ENCODE assay signal across 14 cellular contexts in genomic region chr15:68646751-68647150, GRCh38.
"Had no signal": no experiment of that assay in that cellular context is flagged by ENCODE, and none has a peak within 500 bp of the region (broad histone marks: within the 10 kb centered on the region; RNA-seq: fewer than 3 reads in every experiment).

No MANE protein-coding gene starts in this region.

- H3K4me1 ChIP-seq: psoas muscle, right lobe of liver had no signal

- H3K4me3 ChIP-seq: lung, psoas muscle, right lobe of liver had no signal

- H3K36me3 ChIP-seq: right lobe of liver had no signal

- H3K27me3 ChIP-seq: right lobe of liver had no signal

- H3K9me3 ChIP-seq: psoas muscle, right lobe of liver had no signal

- DNase-seq: activated CD4-positive, alpha-beta memory T cell treated with anti-CD3 and anti-CD28 coated beads for 36 hours; activated CD4-positive, CD25-positive, alpha-beta regulatory T cell treated with anti-CD3 and anti-CD28 coated beads, Interleukin-2, amount 50 U/mL, for 72 hours; activated naive CD4-positive, alpha-beta T cell treated with Interleukin-2 at 50 U/mL for 16 hours; activated T-cell treated with anti-CD3 and anti-CD28 coated beads, Interleukin-2, amount 50 U/mL, for 72 hours; left cardiac atrium; naive thymus-derived CD4-positive, alpha-beta T cell; psoas muscle; stimulated activated CD4-positive, alpha-beta T cell treated with anti-CD3 and anti-CD28 coated beads, Interleukin-12 subunit alpha, Interleukin-12 subunit beta, amount 100 ng/mL, for 4 hours; stimulated activated CD4-positive, alpha-beta T cell treated with anti-CD3 and anti-CD28 coated beads, Interleukin-2, amount 100 ng/mL, for 48 hours; stimulated activated naive CD4-positive, alpha-beta T cell treated with Interleukin-2 at 50 U/mL for 16 hours; SW 1271 had no signal

- H3K27ac ChIP-seq: psoas muscle, right lobe of liver had no signal

- ATAC-seq: activated T-cell treated with anti-CD3 and anti-CD28 coated beads, Interleukin-2, amount 50 U/mL, for 72 hours; esophagus mucosa; left cardiac atrium; naive thymus-derived CD4-positive, alpha-beta T cell; psoas muscle; right lobe of liver had no signal
